In genomic region chr1:188137221-188137620, GRCh38 we compare ENCODE assay signal across 23 cellular contexts.
"Had no signal": no experiment of that assay in that cellular context is flagged by ENCODE, and none has a peak within 500 bp of the region (broad histone marks: within the 10 kb centered on the region; RNA-seq: fewer than 3 reads in every experiment).

No MANE protein-coding gene starts in this region.

- H3K4me3 ChIP-seq: esophagus squamous epithelium, gastrocnemius medialis, neural progenitor cell, psoas muscle, skin epidermis, spleen, testis, tibial artery had no signal

- ATAC-seq: gastrocnemius medialis; left lobe of liver; naive thymus-derived CD4-positive, alpha-beta T cell; psoas muscle; right cardiac atrium; stimulated activated memory B cell treated with anti-CD40 and anti-IgM and Interleukin-4, amounts not matched to agents 10 μg/mL and 1 μg/mL and 100 μg/mL, for 72 hours; stimulated activated naive CD8-positive, alpha-beta T cell treated with anti-CD3 and anti-CD28 coated beads, Interleukin-15, Interleukin-2, amounts not matched to agents 100 U/mL and 50 U/mL, for 24 hours had no signal

- FAIRE-seq: keratinocyte had no signal

- DNase-seq: effector CD8-positive, alpha-beta T cell; erythroblast; esophagus squamous epithelium; gastrocnemius medialis; head of caudate nucleus; mammary epithelial cell; mesendoderm; midbrain; naive thymus-derived CD4-positive, alpha-beta T cell; posterior cingulate gyrus; psoas muscle; right cardiac atrium; spleen; stimulated activated CD4-positive, alpha-beta T cell treated with anti-CD3 and anti-CD28 coated beads, Interleukin-4, amount 100 ng/mL, for 4 hours; stimulated activated naive CD8-positive, alpha-beta T cell treated with anti-CD3 and anti-CD28 coated beads, Interleukin-15, Interleukin-2, amounts not matched to agents 100 U/mL and 50 U/mL, for 24 hours; substantia nigra; testis; tibial artery had no signal
